Comparison of ENCODE assay signal across 8 cellular contexts in the genomic region with DNA sequence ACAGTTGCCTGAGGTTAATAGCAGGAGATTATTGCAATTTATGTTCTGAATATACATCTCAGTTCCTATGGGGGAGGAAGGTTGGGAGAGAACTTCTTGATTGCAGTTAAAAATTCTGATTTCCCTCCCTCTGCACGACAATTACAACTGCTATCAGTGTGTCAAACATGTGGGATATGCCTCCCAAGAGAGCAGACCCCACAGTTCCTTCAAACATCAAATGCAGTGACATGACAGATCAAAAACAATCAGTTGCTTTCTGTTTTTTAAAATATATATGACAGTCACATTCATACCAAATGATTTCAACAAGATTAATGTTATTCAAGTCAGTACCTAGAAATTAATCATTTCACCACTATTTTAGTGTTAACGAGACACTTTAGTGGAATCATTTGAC.
"Had no signal": no experiment of that assay in that cellular context is flagged by ENCODE, and none has a peak within 500 bp of the region (broad histone marks: within the 10 kb centered on the region; RNA-seq: fewer than 3 reads in every experiment).

No MANE protein-coding gene starts in this region.

- H3K27ac ChIP-seq: HL-60 had no signal

- H3K4me2 ChIP-seq: GM23338 had no signal

- DNase-seq: H9, HCEC 1CT, KG1 had no signal

- H3K4me3 ChIP-seq: GM23338 had no signal

- FAIRE-seq: H1, H54, HepG2 had no signal

- H2AFZ ChIP-seq: GM23338 had no signal

- ATAC-seq: GM23338, HepG2 had no signal
